ENCODE assay signal across 10 cellular contexts in genomic region chr7:116209561-116210070, GRCh38. TPM values are rescaled to one million over a fixed set of nuclear protein-coding genes. Genes with fewer than 3 reads are reported as not detected.
DNase-seq lines count a peak whose midpoint lies in the region; TF ChIP-seq lines count a peak whose summit lies in the region.
"Had no signal": no experiment of that assay in that cellular context is flagged by ENCODE, and none has a peak within 500 bp of the region (broad histone marks: within the 10 kb centered on the region; RNA-seq: fewer than 3 reads in every experiment).

No MANE protein-coding gene starts in this region.

- no peaks in the 10 kb centered on the region for H3K9me3 Mint-ChIP-seq in T-helper 1 cell treated with Interleukin-12 subunit alpha and Interleukin-12 subunit beta and Interleukin-4 antibody, amounts not matched to agents 30 μg/mL and 1 μg/mL, for 36 hours
- no peaks in the 10 kb centered on the region for H3K9me3 Mint-ChIP-seq in endodermal cell

- H3K27me3 Mint-ChIP-seq in T-helper 1 cell treated with Interleukin-12 subunit alpha and Interleukin-12 subunit beta and Interleukin-4 antibody, amounts not matched to agents 30 μg/mL and 1 μg/mL, for 36 hours (ENCODE audit: low read depth) = peaks cover 11% of the 10 kb centered on the region
- H3K27me3 Mint-ChIP-seq in endodermal cell (ENCODE audit: insufficient read depth) = peaks cover 10% of the 10 kb centered on the region

- H3K27ac Mint-ChIP-seq in T-helper 1 cell treated with Interleukin-12 subunit alpha and Interleukin-12 subunit beta and Interleukin-4 antibody, amounts not matched to agents 30 μg/mL and 1 μg/mL, for 36 hours = no peak overlapping the region
- no peak overlapping the region for H3K27ac Mint-ChIP-seq in endodermal cell

- H3K4me3 Mint-ChIP-seq in T-helper 1 cell treated with Interleukin-12 subunit alpha and Interleukin-12 subunit beta and Interleukin-4 antibody, amounts not matched to agents 30 μg/mL and 1 μg/mL, for 36 hours = peak overlapping the region; percentile 58
- H3K4me3 Mint-ChIP-seq in endodermal cell = peak overlapping the region; percentile 82

- no peak for DNase-seq in T-helper 1 cell
- no peak for DNase-seq in SK-N-MC (ENCODE audit: low read depth, low spot score)
- peak; percentile 37 for DNase-seq in endodermal cell
- DNase-seq in retinal pigment epithelial cell (ENCODE audit: low read depth) = no peak
- DNase-seq in NCI-H774 (lab: John Stamatoyannopoulos, UW) = no peak
- no peak for DNase-seq in putamen (ENCODE audit: low spot score)
- DNase-seq in NCI-H2107 treated with DMSO at 0.1 percent for 48 hours (lab: John Stamatoyannopoulos, UW; ENCODE audit: unreplicated experiment) = no peak

- no peaks in the 10 kb centered on the region for H3K4me1 ChIP-seq in endodermal cell (ENCODE audit: control insufficient read depth, insufficient read depth, low read length)

- H3K36me3 Mint-ChIP-seq in T-helper 1 cell treated with Interleukin-12 subunit alpha and Interleukin-12 subunit beta and Interleukin-4 antibody, amounts not matched to agents 30 μg/mL and 1 μg/mL, for 36 hours (ENCODE audit: low read depth) = peaks cover 9% of the 10 kb centered on the region
- no peaks in the 10 kb centered on the region for H3K36me3 Mint-ChIP-seq in endodermal cell (ENCODE audit: low read depth)

- no peaks in the 10 kb centered on the region for H3K27me3 ChIP-seq in endodermal cell (ENCODE audit: control insufficient read depth, insufficient read depth, low read length, poor library complexity, severe bottlenecking)
- H3K27me3 ChIP-seq: ovary had no signal

- WGBS in endodermal cell (ENCODE audit: insufficient coverage in 1 of 2, insufficient read length in 1 of 2), 2 experiments = 85 to 88% methylated on average over 3 to 6 of the region's 6 CpGs

- H3K27ac ChIP-seq in SK-N-MC (no peak overlapping the region), endodermal cell (ENCODE audit: low read depth, low read length) (no peak overlapping the region)

- H3K4me3 ChIP-seq in SK-N-MC (peak overlapping the region; percentile 90), endodermal cell (ENCODE audit: low read length) (no peak overlapping the region), retinal pigment epithelial cell (ENCODE audit: low read length) (peak overlapping the region; percentile 39)

- H3K9me3 ChIP-seq in SK-N-MC (ENCODE audit: low read depth, low read length) = no peaks in the 10 kb centered on the region
- H3K9me3 ChIP-seq in endodermal cell (ENCODE audit: control insufficient read depth, low read length) = no peaks in the 10 kb centered on the region
- H3K9me3 ChIP-seq: ovary had no signal

- TF ChIP-seq CTCF in endodermal cell (conservative IDR thresholded peaks at IDR 0.05) (no peak), retinal pigment epithelial cell (conservative IDR thresholded peaks at IDR 0.05; ENCODE audit: low read depth, low read length) (no peak)

- peaks cover 27% of the 10 kb centered on the region for H3K4me1 Mint-ChIP-seq in T-helper 1 cell treated with Interleukin-12 subunit alpha and Interleukin-12 subunit beta and Interleukin-4 antibody, amounts not matched to agents 30 μg/mL and 1 μg/mL, for 36 hours (ENCODE audit: low read depth)
- peaks cover 14% of the 10 kb centered on the region for H3K4me1 Mint-ChIP-seq in endodermal cell

- H3K36me3 ChIP-seq in SK-N-MC (ENCODE audit: insufficient read depth, low read length) (no peaks in the 10 kb centered on the region), endodermal cell (ENCODE audit: control insufficient read depth, insufficient read depth, low read length) (no peaks in the 10 kb centered on the region)
- H3K36me3 ChIP-seq: ovary had no signal

- H3K9ac ChIP-seq in SK-N-MC (ENCODE audit: insufficient read length) (no peak overlapping the region), endodermal cell (ENCODE audit: extremely low read depth, low read length, poor library complexity, severe bottlenecking) (no peak overlapping the region)

RNA-seq across cellular contexts. Expression of gene TES, which starts 0.7 kb away (rescaled TPM):
- 10 to 100 TPM; 23.1 to 31.0 TPM for total RNA-seq in endodermal cell
- 12.5 TPM for polyA plus RNA-seq in endodermal cell (2013, experiment 1 of 2)
- polyA plus RNA-seq in endodermal cell (2013, experiment 2 of 2) = 12.4 TPM
- total RNA-seq: OCI-LY7 had no signal
